1 cellular context compared by ENCODE assay signal in the genomic region with DNA sequence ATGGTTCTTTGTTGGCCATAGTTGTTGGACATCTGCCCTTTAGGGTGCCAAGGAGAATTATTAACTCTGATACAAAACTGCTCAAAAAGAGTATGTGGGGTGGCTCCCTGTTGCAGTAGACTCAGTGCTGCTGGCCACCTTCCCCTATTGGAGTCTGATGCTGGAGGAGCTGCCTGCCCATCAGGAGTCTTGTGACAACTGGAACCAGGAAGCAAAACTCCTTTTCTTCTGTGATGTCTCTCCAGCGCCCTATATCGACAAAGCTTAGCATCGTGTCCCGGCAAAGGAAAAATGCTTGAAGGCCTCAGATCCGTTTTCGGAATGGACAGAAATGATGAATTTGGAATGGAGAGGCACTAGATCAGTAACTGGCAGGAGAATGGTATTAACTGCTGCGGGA.
TF ChIP-seq lines count a peak whose summit lies in the region.

No MANE protein-coding gene starts in this region.

TF ChIP-seq in GM12878, 131 proteins besides CTCF, POLR2A, EP300 and RAD21:
- TF ChIP-seq MEF2B (IDR thresholded peaks at IDR 0.05; ENCODE audit: partially characterized antibody, poor library complexity, severe bottlenecking): no peak
- no peak for TF ChIP-seq MYB (IDR thresholded peaks at IDR 0.05; ENCODE audit: borderline replicate concordance, low read depth, low read length)
- no peak for TF ChIP-seq CREB1 (IDR thresholded peaks at IDR 0.05; ENCODE audit: low read depth)
- no peak for TF ChIP-seq HDGF (IDR thresholded peaks at IDR 0.05)
- no peak for TF ChIP-seq JUND (IDR thresholded peaks at IDR 0.05; ENCODE audit: low read depth, low read length)
- no peak for TF ChIP-seq ATF7 (IDR thresholded peaks at IDR 0.05; ENCODE audit: low read depth)
- TF ChIP-seq SUZ12 (IDR thresholded peaks at IDR 0.05; ENCODE audit: unreplicated experiment): no peak
- TF ChIP-seq, protein P1, sequence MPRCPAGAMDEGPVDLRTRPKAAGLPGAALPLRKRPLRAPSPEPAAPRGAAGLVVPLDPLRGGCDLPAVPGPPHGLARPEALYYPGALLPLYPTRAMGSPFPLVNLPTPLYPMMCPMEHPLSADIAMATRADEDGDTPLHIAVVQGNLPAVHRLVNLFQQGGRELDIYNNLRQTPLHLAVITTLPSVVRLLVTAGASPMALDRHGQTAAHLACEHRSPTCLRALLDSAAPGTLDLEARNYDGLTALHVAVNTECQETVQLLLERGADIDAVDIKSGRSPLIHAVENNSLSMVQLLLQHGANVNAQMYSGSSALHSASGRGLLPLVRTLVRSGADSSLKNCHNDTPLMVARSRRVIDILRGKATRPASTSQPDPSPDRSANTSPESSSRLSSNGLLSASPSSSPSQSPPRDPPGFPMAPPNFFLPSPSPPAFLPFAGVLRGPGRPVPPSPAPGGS (IDR thresholded peaks at IDR 0.05; ENCODE audit: borderline replicate concordance, insufficient read depth, low read depth, low read length, poor library complexity, severe bottlenecking): no peak
- TF ChIP-seq TARDBP (IDR thresholded peaks at IDR 0.05; ENCODE audit: borderline replicate concordance): no peak
